In the genomic region with DNA sequence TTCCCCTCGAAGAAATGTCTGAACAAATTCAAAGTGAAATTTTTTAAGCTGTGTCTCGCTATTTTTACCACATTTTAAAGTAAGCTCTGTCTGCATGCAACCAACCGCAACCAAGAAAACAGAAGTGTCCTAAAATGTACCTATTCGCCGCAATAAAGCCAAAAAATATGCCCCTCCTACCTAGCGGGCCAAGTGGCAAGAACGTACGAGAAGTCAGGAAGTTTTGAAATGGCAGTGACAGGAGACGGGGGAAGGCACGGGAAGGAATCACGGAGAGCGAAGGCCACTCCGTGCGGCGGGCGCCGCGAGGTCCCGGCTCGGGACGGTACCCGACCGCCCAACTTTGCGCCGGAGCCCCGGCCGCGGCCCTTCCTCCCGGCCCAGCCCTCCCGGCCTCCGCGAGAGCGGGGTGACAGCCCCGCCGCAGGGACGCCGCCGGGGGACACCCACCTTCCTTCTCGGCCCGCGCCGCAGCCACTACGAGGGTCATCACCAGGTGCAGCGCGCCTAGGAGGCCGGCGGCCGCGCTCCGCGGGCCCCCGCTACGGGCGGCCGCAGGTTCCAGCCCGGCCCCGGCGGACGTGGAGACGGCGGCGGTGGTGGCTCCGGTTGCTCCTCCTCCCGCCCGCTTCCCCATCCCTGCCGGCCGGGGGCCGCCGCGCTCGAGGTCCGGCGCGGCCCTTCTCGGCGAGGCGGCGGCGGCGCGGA, we compare ENCODE assay signal across 8 cellular contexts. TPM values are rescaled to one million over a fixed set of nuclear protein-coding genes. Genes with fewer than 3 reads are reported as not detected.
DNase-seq lines count a peak whose midpoint lies in the region; ATAC-seq and TF ChIP-seq lines count a peak whose summit lies in the region.

No MANE protein-coding gene starts in this region.

- POLR2A ChIA-PET in activated naive CD8-positive, alpha-beta T cell treated with anti-CD3 and anti-CD28 coated beads, Interleukin-2, amount 10 ng/mL, durations not matched to agents 7 days and 5 days (lab: Charles Lee): interaction anchor here (0.8 to 1.0 kb wide), 2 partner anchors 33 to 233 kb away, joined by 3 read pairs; no protein-coding TSS in a partner anchor

- 0% methylated on average over 81 of the region's 81 CpGs for WGBS in sigmoid colon, 2 donors

- peaks cover 2% of the 10 kb centered on the region for H3K36me3 Mint-ChIP-seq in activated naive CD8-positive, alpha-beta T cell treated with anti-CD3 and anti-CD28 coated beads, Interleukin-2, amount 10 ng/mL, durations not matched to agents 7 days and 5 days

- no peaks in the 10 kb centered on the region for H3K27me3 Mint-ChIP-seq in activated naive CD8-positive, alpha-beta T cell treated with anti-CD3 and anti-CD28 coated beads, Interleukin-2, amount 10 ng/mL, durations not matched to agents 7 days and 5 days

- DNase-seq in D341Med (ENCODE audit: low spot score) (peak; percentile 78), HS-27A (ENCODE audit: low read depth) (peak; percentile 31), hepatic stellate cell (ENCODE audit: low spot score) (peak; percentile 62), sigmoid colon (peak; percentile 69), DMS153 (lab: John Stamatoyannopoulos, UW) (no peak)
- DNase-seq in activated naive CD8-positive, alpha-beta T cell treated with anti-CD3 and anti-CD28 coated beads, Interleukin-2, amount 10 ng/mL, durations not matched to agents 7 days and 5 days: no peak

- peaks cover 0 to 39% (median 26%) of the 10 kb centered on the region in 4 donors for H3K4me1 ChIP-seq in sigmoid colon

- peak overlapping the region; percentile 87 to 98 (median 95) for H3K27ac ChIP-seq in sigmoid colon

- H3K4me3 ChIP-seq in sigmoid colon: peak overlapping the region; percentile 57 to 96 (median 86)

- H3K36me3 ChIP-seq in sigmoid colon: no peaks in the 10 kb centered on the region

- H3K4me1 Mint-ChIP-seq in activated naive CD8-positive, alpha-beta T cell treated with anti-CD3 and anti-CD28 coated beads, Interleukin-2, amount 10 ng/mL, durations not matched to agents 7 days and 5 days: peaks cover 23% of the 10 kb centered on the region

- peak overlapping the region; percentile 95 for H3K4me3 Mint-ChIP-seq in activated naive CD8-positive, alpha-beta T cell treated with anti-CD3 and anti-CD28 coated beads, Interleukin-2, amount 10 ng/mL, durations not matched to agents 7 days and 5 days

- peak overlapping the region; percentile 90 for H3K27ac Mint-ChIP-seq in activated naive CD8-positive, alpha-beta T cell treated with anti-CD3 and anti-CD28 coated beads, Interleukin-2, amount 10 ng/mL, durations not matched to agents 7 days and 5 days

- no peaks in the 10 kb centered on the region for H3K27me3 ChIP-seq in sigmoid colon

- TF ChIP-seq CTCF in sigmoid colon (IDR thresholded peaks at IDR 0.05): no peak

- ATAC-seq in GM19468 (IDR thresholded peaks at IDR 0.05; ENCODE audit: extremely low read depth, unreplicated experiment): peak; percentile 4
- peak; percentile 52 for ATAC-seq in SK-N-SH treated with all-trans-retinoic acid at 6 μM for 48 hours
- peak; percentile 34 for ATAC-seq in activated naive CD8-positive, alpha-beta T cell treated with anti-CD3 and anti-CD28 coated beads, Interleukin-2, amount 10 ng/mL, durations not matched to agents 7 days and 5 days (ENCODE audit: low read depth)

- no peak for TF ChIP-seq EP300 in sigmoid colon (IDR thresholded peaks at IDR 0.05)

- no peaks in the 10 kb centered on the region for H3K9me3 ChIP-seq in sigmoid colon

- intact Hi-C loops in sigmoid colon (cut with DNase I): loop anchor here (2.0 to 10.0 kb wide), 5 partner anchors 60 to 610 kb away; partner anchors contain the start of genes COA5 and UNC50

- TF ChIP-seq POLR2A in sigmoid colon (IDR thresholded peaks at IDR 0.05): no peak

- H3K9me3 Mint-ChIP-seq in activated naive CD8-positive, alpha-beta T cell treated with anti-CD3 and anti-CD28 coated beads, Interleukin-2, amount 10 ng/mL, durations not matched to agents 7 days and 5 days: no peaks in the 10 kb centered on the region

TF ChIP-seq in SK-N-SH treated with all-trans-retinoic acid at 6 μM for 48 hours, 23 proteins besides CTCF, POLR2A, EP300 and RAD21:
- TF ChIP-seq ISL1 (CRISPR knock-in tag; IDR thresholded peaks at IDR 0.05): no peak
- no peak for TF ChIP-seq RARB (CRISPR knock-in tag; IDR thresholded peaks at IDR 0.05)
- TF ChIP-seq CSRNP3 (CRISPR knock-in tag; IDR thresholded peaks at IDR 0.05): no peak
- TF ChIP-seq CSDC2 (CRISPR knock-in tag; IDR thresholded peaks at IDR 0.05): no peak
- no peak for TF ChIP-seq TCF4 (CRISPR knock-in tag; IDR thresholded peaks at IDR 0.05; ENCODE audit: borderline replicate concordance)
- TF ChIP-seq SNAI2 (CRISPR knock-in tag; IDR thresholded peaks at IDR 0.05): no peak
TF ChIP-seq in SK-N-SH treated with all-trans-retinoic acid at 6 μM for 48 hours: peak in this region for 0.

RNA-seq across cellular contexts. Expression of gene TMEM131, which starts 0.6 kb away (rescaled TPM):
- 10 to 100 TPM; 41.1 to 44.6 TPM for total RNA-seq in activated naive CD8-positive, alpha-beta T cell treated with anti-CD3 and anti-CD28 coated beads, Interleukin-2, amount 10 ng/mL, durations not matched to agents 7 days and 5 days
- total RNA-seq in sigmoid colon: 10 to 100 TPM; 20.6 to 37.5 (median 30.5) TPM
- polyA plus RNA-seq in sigmoid colon: 10 to 100 TPM in 1 of 3 donors, 1 to 10 TPM in 2; 4.8 to 24.3 (median 6.0) TPM

Comparison
In these comparisons a context has a peak if more than half of its experiments do, and no peak if none do; other contexts are left out.
1. DNase-seq: peak in D341Med (single experiment), HS-27A (single experiment), hepatic stellate cell (single experiment) and sigmoid colon (single experiment); none in activated naive CD8-positive, alpha-beta T cell treated with anti-CD3 and anti-CD28 coated beads, Interleukin-2, amount 10 ng/mL, durations not matched to agents 7 days and 5 days (single experiment) and DMS153 (single experiment).
2. Peak in every context shown above with its lines, with median percentiles within 50 percentile points of each other: ATAC-seq.